21 cellular contexts compared by ENCODE assay signal in the genomic region with DNA sequence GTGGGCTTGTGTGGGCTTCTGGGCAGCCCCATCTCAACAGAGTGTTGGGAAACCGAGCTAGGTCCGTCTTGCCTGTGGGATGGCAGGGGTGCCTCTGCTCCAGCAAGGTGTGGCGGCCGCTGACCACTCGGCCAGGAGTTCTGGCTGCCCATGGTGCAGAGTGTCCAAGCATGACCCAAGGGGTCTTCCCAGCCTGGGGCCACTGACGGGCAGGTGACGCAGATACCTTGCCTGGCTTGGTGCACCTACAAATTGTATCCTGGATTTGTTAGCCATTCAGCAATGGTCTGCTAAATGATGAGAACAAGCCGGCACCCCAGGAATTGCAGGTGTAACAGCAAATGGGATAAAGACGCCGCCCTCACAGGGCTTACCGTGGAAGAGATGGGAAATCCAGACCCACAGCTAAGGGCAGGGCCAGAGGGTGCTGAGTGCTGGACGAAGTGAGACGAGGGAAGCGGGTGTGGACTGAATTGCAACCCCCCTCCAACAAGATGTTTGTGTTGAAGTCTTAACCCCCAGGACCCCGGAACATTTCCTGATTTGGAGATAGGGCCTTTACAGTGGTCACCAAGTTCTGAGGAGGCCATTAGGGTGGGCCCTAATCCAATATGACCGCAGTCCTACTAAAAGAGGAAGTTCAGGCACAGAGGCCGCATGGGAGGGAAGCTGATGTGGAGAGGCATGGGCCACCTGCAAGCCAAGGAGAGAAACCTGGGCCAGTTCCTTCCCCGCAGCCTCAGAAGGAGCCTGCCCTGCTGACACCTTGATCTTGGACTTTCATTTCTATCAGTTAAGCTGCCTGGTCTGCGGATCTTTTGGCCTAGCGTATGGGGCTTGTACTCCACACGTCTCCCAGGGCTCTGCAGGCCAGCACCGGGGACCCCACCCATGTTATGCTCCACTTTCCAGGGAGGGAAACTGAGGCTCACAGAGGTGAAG. TPM values are rescaled to one million over a fixed set of nuclear protein-coding genes. Genes with fewer than 3 reads are reported as not detected.
DNase-seq lines count a peak whose midpoint lies in the region; FAIRE-seq and TF ChIP-seq lines count a peak whose summit lies in the region.
"Had no signal": no experiment of that assay in that cellular context is flagged by ENCODE, and none has a peak within 500 bp of the region (broad histone marks: within the 10 kb centered on the region; RNA-seq: fewer than 3 reads in every experiment).

No MANE protein-coding gene starts in this region.

- no peak for TF ChIP-seq CTCF in H1 (IDR thresholded peaks at IDR 0.05; ENCODE audit: control extremely low read depth in 1 of 3, insufficient read depth in 1 of 3, low read depth in 1 of 3, low read length in 3 of 3)
- no peak for TF ChIP-seq CTCF in ascending aorta (IDR thresholded peaks at IDR 0.05)

- peak; percentile 60 for DNase-seq in GDM1 (lab: John Stamatoyannopoulos, UW)
- peak; percentile 96 for DNase-seq in OCI-M1 (lab: John Stamatoyannopoulos, UW)
- no peak for DNase-seq in H1 (ENCODE audit: low read depth in 1 of 2, low spot score in 2 of 2)
- DNase-seq in pons (ENCODE audit: low spot score): peak; percentile 45
- DNase-seq in HPDE6-E6E7 (ENCODE audit: extremely low spot score): no peak
- DNase-seq in AG08396 (ENCODE audit: low spot score): no peak
- DNase-seq in ascending aorta (ENCODE audit: low spot score in 2 of 2): no peak
- DNase-seq in NCI-H748 (lab: John Stamatoyannopoulos, UW; ENCODE audit: unreplicated experiment): no peak
- DNase-seq: activated gamma-delta T cell; dermis blood vessel endothelial cell; hippocampal formation; left ventricle myocardium inferior; NCI-H1092; NCI-H2171 treated with DMSO at 0.1 percent for 48 hours; retina; stimulated activated CD4-positive, alpha-beta T cell treated with anti-CD3 and anti-CD28 coated beads, Interleukin-2, amount 100 ng/mL, for 24 hours; testis had no signal

- H2BK120ac ChIP-seq in H1 (replicated peaks; ENCODE audit: low read depth, low read length): peak overlapping the region; percentile 45

- no peak for FAIRE-seq in H1 (lab: Jason Lieb, UNC)
- FAIRE-seq: GM18507 had no signal

- H3K23me2 ChIP-seq in H1 (ENCODE audit: low read depth, low read length): no peaks in the 10 kb centered on the region

- H2BK5ac ChIP-seq in H1 (ENCODE audit: low read depth, low read length): peak overlapping the region; percentile 90; the same call in 1 of the 2 replicates

- no peaks in the 10 kb centered on the region for H3K36me3 ChIP-seq in H1 (ENCODE audit: control insufficient read depth in 2 of 4, insufficient read depth in 4 of 4, low read length in 3 of 4)
- H3K36me3 ChIP-seq in ascending aorta: no peaks in the 10 kb centered on the region
- H3K36me3 ChIP-seq: left ventricle myocardium inferior had no signal

- H3K4me3 ChIP-seq in H1 (ENCODE audit: extremely low read depth in 1 of 4, insufficient read depth in 2 of 4, low read depth in 3 of 4, low read length in 4 of 4) (no peak overlapping the region), ascending aorta (no peak overlapping the region)
- H3K4me3 ChIP-seq: left ventricle myocardium inferior, testis had no signal

- H4K8ac ChIP-seq in H1 (ENCODE audit: extremely low read depth, insufficient read depth, low read length): no peak overlapping the region

- intact Hi-C loops in ascending aorta (cut with DNase I): no loop called here

- no peak overlapping the region for H3K4me2 ChIP-seq in H1 (ENCODE audit: insufficient read depth in 1 of 2, low read depth in 2 of 2, low read length in 2 of 2)

- H3K27me3 ChIP-seq in H1 (replicated peaks in 1 of 4; ENCODE audit: control insufficient read depth in 3 of 4, extremely low read depth in 1 of 4, insufficient read depth in 3 of 4, low read length in 3 of 4) (peaks cover 0 to 3% (median 1%) of the 10 kb centered on the region in 4 experiments; a peak in 3 of 7 replicates), ascending aorta (no peaks in the 10 kb centered on the region)
- H3K27me3 ChIP-seq: testis had no signal

- POLR2A ChIA-PET in H1 (lab: Charles Lee; ENCODE audit: partially characterized antibody): interaction anchor here (3.5 kb wide), 1 partner anchor 202 kb away, joined by 20 read pairs; no protein-coding TSS in a partner anchor

- peak overlapping the region; percentile 19 for H4K5ac ChIP-seq in H1 (ENCODE audit: insufficient read length, low read depth, low read length)

- TF ChIP-seq RAD21 in H1 (IDR thresholded peaks at IDR 0.05 in 1 of 2, conservative IDR thresholded peaks at IDR 0.05 in 1 of 2; ENCODE audit: low read depth in 2 of 2, low read length in 2 of 2): no peak

- no peaks in the 10 kb centered on the region for H3K79me2 ChIP-seq in H1 (ENCODE audit: control insufficient read depth in 1 of 2, insufficient read depth in 2 of 2, low read length in 2 of 2)

- peak overlapping the region; percentile 87 for H3K4ac ChIP-seq in H1 (replicated peaks; ENCODE audit: insufficient read length, low read depth, low read length)

- TF ChIP-seq POLR2A in H1 (IDR thresholded peaks at IDR 0.05; ENCODE audit: control extremely low read depth in 1 of 2, low read depth in 2 of 2, low read length in 2 of 2): no peak

- peak overlapping the region; percentile 96 for H3K18ac ChIP-seq in H1 (ENCODE audit: extremely low read depth, low read length)

- H3K79me1 ChIP-seq in H1 (ENCODE audit: low read depth, low read length): no peaks in the 10 kb centered on the region; the same call in 1 of the 2 replicates

- no peaks in the 10 kb centered on the region for H4K20me1 ChIP-seq in H1 (replicated peaks in 1 of 2; ENCODE audit: control insufficient read depth in 1 of 2, insufficient read depth in 2 of 2, low read length in 2 of 2)

- H2AK5ac ChIP-seq in H1 (ENCODE audit: low read depth, low read length): peak overlapping the region; percentile 100

- peak overlapping the region; percentile 95; the same call in 1 of the 2 replicates for H2BK15ac ChIP-seq in H1 (ENCODE audit: low read length)

- no peak overlapping the region for H3K23ac ChIP-seq in H1 (ENCODE audit: insufficient read length)

- peak overlapping the region; percentile 98; the same call in 1 of the 2 replicates for H2BK20ac ChIP-seq in H1 (ENCODE audit: low read length)

- WGBS in H1 (ENCODE audit: extremely low coverage in 1 of 2, insufficient coverage in 1 of 2, insufficient read length in 1 of 2, insufficient replicate concordance in 2 of 2, low coverage in 1 of 2, low lambda C conversion rate in 2 of 2, missing lambda C conversion rate in 1 of 2), 2 experiments: 94% methylated on average over 18 of the region's 22 CpGs; no CpG with 5 or more reads in 1 of the 2 experiments

- peak overlapping the region; percentile 94 for H4K91ac ChIP-seq in H1 (replicated peaks; ENCODE audit: insufficient read length, low read length)

- CTCF ChIA-PET in H1 (lab: Charles Lee; ENCODE audit: partially characterized antibody): interaction anchor here (0.9 to 1.5 kb wide), 7 partner anchors 8 to 305 kb away, joined by 3 to 5 read pairs (median 3); no protein-coding TSS in a partner anchor

- peak overlapping the region; percentile 97; the same call in 1 of the 2 replicates for H2BK12ac ChIP-seq in H1 (ENCODE audit: low read depth, low read length)

- no peak overlapping the region; a peak in 1 of 7 replicates for H3K9ac ChIP-seq in H1 (replicated peaks in 1 of 4; ENCODE audit: extremely low read depth in 1 of 4, low read depth in 3 of 4, low read length in 3 of 4)

- H2AFZ ChIP-seq in H1 (ENCODE audit: low read length): no peak overlapping the region

- H3K9me3 ChIP-seq in H1 (ENCODE audit: insufficient read depth in 2 of 2, low read depth in 1 of 2, low read length in 1 of 2) (no peaks in the 10 kb centered on the region), ascending aorta (no peaks in the 10 kb centered on the region)
- H3K9me3 ChIP-seq: left ventricle myocardium inferior, testis had no signal

- H3K27ac ChIP-seq in H1 (ENCODE audit: low read depth, low read length): no peak overlapping the region
- H3K27ac ChIP-seq in ascending aorta: no peak overlapping the region
- H3K27ac ChIP-seq: left ventricle myocardium inferior, testis had no signal

- no peak overlapping the region for H3K56ac ChIP-seq in H1 (replicated peaks; ENCODE audit: insufficient read length, low read depth, low read length)

- no peak overlapping the region for H3K14ac ChIP-seq in H1 (ENCODE audit: insufficient read length)

- no peak for TF ChIP-seq EP300 in H1 (IDR thresholded peaks at IDR 0.05; ENCODE audit: borderline replicate concordance in 1 of 2, low read depth in 2 of 2, low read length in 2 of 2)

- H3K4me1 ChIP-seq in H1 (replicated peaks in 1 of 4; ENCODE audit: control insufficient read depth in 3 of 4, insufficient read depth in 4 of 4, low read length in 3 of 4) (peaks cover 2 to 55% (median 36%) of the 10 kb centered on the region in 4 experiments), ascending aorta (no peaks in the 10 kb centered on the region)
- H3K4me1 ChIP-seq: left ventricle myocardium inferior, testis had no signal

TF ChIP-seq in H1, 55 proteins besides CTCF, POLR2A, EP300 and RAD21:
- TF ChIP-seq RXRA (IDR thresholded peaks at IDR 0.05; ENCODE audit: insufficient read depth, low read depth, low read length) (no peak), NANOG (IDR thresholded peaks at IDR 0.05; ENCODE audit: insufficient read depth, low read depth, low read length, poor library complexity, severe bottlenecking) (no peak), JUND (IDR thresholded peaks at IDR 0.05; ENCODE audit: low read length) (no peak), SP4 (IDR thresholded peaks at IDR 0.05; ENCODE audit: low read length) (no peak), CHD1 (IDR thresholded peaks at IDR 0.05; ENCODE audit: low read depth, low read length) (no peak)

RNA-seq across cellular contexts. Expression of gene LINC01488, which starts 45.2 kb away (rescaled TPM):
- not detected in 2 replicates for total RNA-seq in H1 (2021; fragmentation: NEBNext Ultra II Directional; extraction: Animal tissue kit (Norgen Biotek cat#: 25700))
- 0.03 TPM in 1 of 2 replicates, not detected in the other for polyA plus RNA-seq in H1 (2011; rRNA removed)
- not detected for polyA plus RNA-seq in H1 (2011; cell fraction: cytosol; rRNA removed)
- polyA plus RNA-seq in H1 (2011; cell fraction: nucleus; rRNA removed): not detected
- polyA plus RNA-seq in H1 (2012, experiment 1 of 2): not detected in 4 replicates
- not detected for polyA plus RNA-seq in H1 (2012, experiment 2 of 2)
- not detected for polyA plus RNA-seq in H1 (2013, experiment 1 of 2)
- not detected for polyA plus RNA-seq in H1 (2013, experiment 2 of 2)
- polyA minus RNA-seq in H1 (2011; rRNA and poly(A)+ RNA removed): not detected in 2 replicates
- polyA minus RNA-seq in H1 (2011; cell fraction: cytosol; rRNA and poly(A)+ RNA removed): not detected
- polyA minus RNA-seq in H1 (2011; cell fraction: nucleus; rRNA and poly(A)+ RNA removed): not detected
- total RNA-seq in ascending aorta: not detected
- total RNA-seq: dermis blood vessel endothelial cell; HT1080; natural killer cell treated with Interleukin-12 subunit alpha and Interleukin-12 subunit beta and Interleukin-15 and Interleukin-18, amount 100 ng/mL, for 72 hours; testis had no signal
- polyA plus RNA-seq: AG04450 had no signal

Comparison
In these comparisons a context has a peak if more than half of its experiments do, and no peak if none do; other contexts are left out.
1. DNase-seq: peak in GDM1 (single experiment), OCI-M1 (single experiment) and pons (single experiment); none in H1 (0 of 2), HPDE6-E6E7 (single experiment), AG08396 (single experiment), ascending aorta (0 of 2) and NCI-H748 (single experiment).